In genomic region chr16:5001986-5002385, GRCh38 we compare ENCODE assay signal across 14 cellular contexts. TPM values are rescaled to one million over a fixed set of nuclear protein-coding genes. Genes with fewer than 3 reads are reported as not detected.
A peak's percentile ranks its signal among the peaks of the same experiment; 100 is the strongest.
DNase-seq lines count a peak whose midpoint lies in the region; TF ChIP-seq lines count a peak whose summit lies in the region.
"Had no signal": no experiment of that assay in that cellular context is flagged by ENCODE, and none has a peak within 500 bp of the region (broad histone marks: within the 10 kb centered on the region; RNA-seq: fewer than 3 reads in every experiment).

No MANE protein-coding gene starts in this region.

- no peaks in the 10 kb centered on the region for H4K20me1 ChIP-seq in BLaER1
- H4K20me1 ChIP-seq in BLaER1 treated with 17β-estradiol and CSF1 and Interleukin-3, amounts not matched to agents 10 nM and 100 nM, result 0 out of 22 replicates have a peak, but pooled peaks cover 0 to 3% (median 0%) of the 10 kb centered on the region in 11 experiments

- H3K4me1 ChIP-seq in BLaER1, result peaks cover 15% of the 10 kb centered on the region
- peaks cover 14 to 22% (median 16%) of the 10 kb centered on the region in 10 experiments; a peak in 17 of 20 replicates for H3K4me1 ChIP-seq in BLaER1 treated with 17β-estradiol and CSF1 and Interleukin-3, amounts not matched to agents 10 nM and 100 nM

- DNase-seq in dorsolateral prefrontal cortex, result no peak
- DNase-seq in DMS 273 (lab: John Stamatoyannopoulos, UW; ENCODE audit: unreplicated experiment), result no peak
- no peak for DNase-seq in middle frontal gyrus (ENCODE audit: extremely low spot score, low spot score)
- DNase-seq: CD4-positive, alpha-beta T cell; CD8-positive, alpha-beta memory T cell; DMS53; DMS79 treated with DMSO at 0.1 percent for 48 hours; H9 had no signal

- H3K27me3 ChIP-seq in BLaER1 (no peaks in the 10 kb centered on the region), dorsolateral prefrontal cortex (no peaks in the 10 kb centered on the region)
- no peaks in the 10 kb centered on the region for H3K27me3 ChIP-seq in BLaER1 treated with 17β-estradiol and CSF1 and Interleukin-3, amounts not matched to agents 10 nM and 100 nM

- no peaks in the 10 kb centered on the region for H3K9me3 ChIP-seq in BLaER1
- H3K9me3 ChIP-seq in BLaER1 treated with 17β-estradiol and CSF1 and Interleukin-3, amounts not matched to agents 10 nM and 100 nM (replicated peaks in 1 of 11), result no peaks in the 10 kb centered on the region

- no peak overlapping the region for H3K4me3 ChIP-seq in BLaER1
- H3K4me3 ChIP-seq in BLaER1 treated with 17β-estradiol and CSF1 and Interleukin-3, amounts not matched to agents 10 nM and 100 nM, result no peak overlapping the region
- H3K4me3 ChIP-seq in dorsolateral prefrontal cortex, result no peak overlapping the region
- H3K4me3 ChIP-seq: GM23338 had no signal

- intact Hi-C loops in dorsolateral prefrontal cortex (cut with DNase I), result no loop called here

- H3K9ac ChIP-seq in BLaER1, result no peak overlapping the region
- H3K9ac ChIP-seq in BLaER1 treated with 17β-estradiol and CSF1 and Interleukin-3, amounts not matched to agents 10 nM and 100 nM, result no peak overlapping the region

- no peaks in the 10 kb centered on the region for H3K36me3 ChIP-seq in BLaER1
- no peaks in the 10 kb centered on the region for H3K36me3 ChIP-seq in BLaER1 treated with 17β-estradiol and CSF1 and Interleukin-3, amounts not matched to agents 10 nM and 100 nM

- peak overlapping the region; percentile 46 for H3K4me2 ChIP-seq in BLaER1
- H3K4me2 ChIP-seq in BLaER1 treated with 17β-estradiol and CSF1 and Interleukin-3, amounts not matched to agents 10 nM and 100 nM, result peak overlapping the region in 10 of 11 experiments; percentile 27 to 72 (median 49); a peak in 14 of 22 replicates
- H3K4me2 ChIP-seq: GM23338 had no signal

- H3K27ac ChIP-seq in BLaER1, result no peak overlapping the region
- H3K27ac ChIP-seq in BLaER1 treated with 17β-estradiol and CSF1 and Interleukin-3, amounts not matched to agents 10 nM and 100 nM, result no peak overlapping the region
- peak overlapping the region in 55 of 59 donors; percentile 9 to 90 (median 66) for H3K27ac ChIP-seq in dorsolateral prefrontal cortex
- peak overlapping the region; percentile 8 for H3K27ac ChIP-seq in temporal lobe (ENCODE audit: low read depth, low read length)

- TF ChIP-seq CTCF in dorsolateral prefrontal cortex (IDR thresholded peaks at IDR 0.05 in 54 of 56, conservative IDR thresholded peaks at IDR 0.05 in 2 of 56; ENCODE audit: low read depth in 1 of 56, partially characterized antibody in 56 of 56), result no peak

RNA-seq across cellular contexts. Expression of gene NAGPA, which starts 31.7 kb away (rescaled TPM):
- 10 to 100 TPM; 29.1 to 81.0 (median 49.0) TPM for total RNA-seq in dorsolateral prefrontal cortex
- total RNA-seq in temporal lobe, result 8.6 TPM

RNA-seq across cellular contexts. Expression of gene SEC14L5, which starts 43.9 kb away (rescaled TPM):
- total RNA-seq in dorsolateral prefrontal cortex (100 to 1,000 TPM in 6 of 120 experiments, 10 to 100 TPM in 114; 34.5 to 145 (median 61.7) TPM), temporal lobe (0.49 TPM)
- total RNA-seq: A172; CD4-positive, alpha-beta T cell; CD8-positive, alpha-beta memory T cell; H4 had no signal

Comparison
In these comparisons a context has a peak if more than half of its experiments do, and no peak if none do; other contexts are left out.
1. H3K27ac ChIP-seq: peak in dorsolateral prefrontal cortex (55 of 59) and temporal lobe (single experiment); none in BLaER1 (single experiment) and BLaER1 treated with 17β-estradiol and CSF1 and Interleukin-3, amounts not matched to agents 10 nM and 100 nM (0 of 11).
2. RNA of gene SEC14L5, which starts 43.9 kb away (total RNA-seq): 34.5 to 145 TPM in dorsolateral prefrontal cortex; 0.49 TPM in temporal lobe (single experiment); every median in the first group is over 10 times any median in the second.